Comparison of ENCODE assay signal across 7 cellular contexts in genomic region chr7:105589221-105590077, GRCh38. TPM values are rescaled to one million over a fixed set of nuclear protein-coding genes. Genes with fewer than 3 reads are reported as not detected.
DNase-seq lines count a peak whose midpoint lies in the region; ATAC-seq and TF ChIP-seq lines count a peak whose summit lies in the region.

No MANE protein-coding gene starts in this region.

- TF ChIP-seq CTCF in GM12872 (IDR thresholded peaks at IDR 0.05; ENCODE audit: insufficient read depth, low read depth, low read length) (peak; percentile 87), psoas muscle (IDR thresholded peaks at IDR 0.05) (peak; percentile 41)

- H3K27me3 ChIP-seq in HAP-1 (ENCODE audit: low read depth) = no peaks in the 10 kb centered on the region
- H3K27me3 ChIP-seq in psoas muscle (ENCODE audit: insufficient read depth in 3 of 3, low read length in 2 of 3) = no peaks in the 10 kb centered on the region

- DNase-seq in HAP-1 (ENCODE audit: low spot score in 2 of 2) (peak; percentile 25 to 65), LoVo (ENCODE audit: low spot score) (peak; percentile 57), SHP77 (lab: John Stamatoyannopoulos, UW) (peak; percentile 71 to 80), Right ventricle myocardium superior (peak; percentile 51), psoas muscle (peak in 1 of 2 donors; percentile 62)
- peak; percentile 49 for DNase-seq in activated naive CD4-positive, alpha-beta T cell treated with Interleukin-2 at 50 U/mL for 16 hours

- WGBS in psoas muscle, 3 donors = 29 to 36% (median 33%) methylated on average over 6 of the region's 6 CpGs

- H3K4me1 ChIP-seq in HAP-1 = no peaks in the 10 kb centered on the region; the same call in 1 of the 2 replicates
- H3K4me1 ChIP-seq in psoas muscle = peaks cover 11% of the 10 kb centered on the region

- H3K36me3 ChIP-seq in HAP-1 (replicated peaks) = no peaks in the 10 kb centered on the region
- no peaks in the 10 kb centered on the region for H3K36me3 ChIP-seq in psoas muscle (ENCODE audit: insufficient read depth in 1 of 2, low read depth in 1 of 2)

- H3K27ac ChIP-seq in psoas muscle = no peak overlapping the region

- ATAC-seq in Right ventricle myocardium superior (ENCODE audit: poor library complexity) (peak; percentile 85), psoas muscle (peak; percentile 75 to 88 (median 78))

- H3K4me3 ChIP-seq in HAP-1 = no peak overlapping the region
- no peak overlapping the region for H3K4me3 ChIP-seq in psoas muscle

- intact Hi-C loops in Right ventricle myocardium superior (cut with DNase I) (no loop called here), psoas muscle (cut with DNase I) (no loop called here)

- in situ Hi-C loops in HAP-1 (cut with MboI; ENCODE audit: low sequenced_read_pairs) = no loop called here

- no peaks in the 10 kb centered on the region for H3K9me3 ChIP-seq in HAP-1
- H3K9me3 ChIP-seq in psoas muscle = no peaks in the 10 kb centered on the region

RNA-seq across cellular contexts. Expression of gene EFCAB10, which starts 8.2 kb away (rescaled TPM):
- total RNA-seq in Right ventricle myocardium superior (not detected), psoas muscle (not detected)
- not detected for polyA plus RNA-seq in psoas muscle

RNA-seq across cellular contexts. Expression of gene RINT1, which starts 57.4 kb away (rescaled TPM):
- total RNA-seq in Right ventricle myocardium superior (12.4 TPM), psoas muscle (10 to 100 TPM; 16.6 to 20.8 (median 20.1) TPM)
- 10 to 100 TPM; 10.9 to 21.5 (median 14.1) TPM for polyA plus RNA-seq in psoas muscle
